ENCODE assay signal across 31 cellular contexts in genomic region chr1:234479866-234480265, GRCh38. TPM values are rescaled to one million over a fixed set of nuclear protein-coding genes. Genes with fewer than 3 reads are reported as not detected.
DNase-seq lines count a peak whose midpoint lies in the region; ATAC-seq, FAIRE-seq and TF ChIP-seq lines count a peak whose summit lies in the region.
"Had no signal": no experiment of that assay in that cellular context is flagged by ENCODE, and none has a peak within 500 bp of the region (broad histone marks: within the 10 kb centered on the region; RNA-seq: fewer than 3 reads in every experiment).

No MANE protein-coding gene starts in this region.

- no peak overlapping the region for H3K27ac ChIP-seq in astrocyte (ENCODE audit: low read depth, low read length)
- no peak overlapping the region for H3K27ac ChIP-seq in neural progenitor cell
- no peak overlapping the region for H3K27ac ChIP-seq in heart right ventricle
- H3K27ac ChIP-seq: foreskin keratinocyte had no signal

- intact Hi-C loops in heart right ventricle (cut with DNase I) = loop anchor here in 2 of 10 donors (10.0 kb wide), 1 partner anchor 935 kb away; no protein-coding TSS in a partner anchor

- H3K4me2 ChIP-seq in astrocyte (ENCODE audit: low read length) (no peak overlapping the region), neural progenitor cell (no peak overlapping the region)

- H3F3A ChIP-seq in neural progenitor cell (ENCODE audit: low read depth) = peaks cover 5% of the 10 kb centered on the region

- H3K4me1 ChIP-seq in astrocyte (ENCODE audit: insufficient read depth, low read length) = peaks cover 5% of the 10 kb centered on the region
- H3K4me1 ChIP-seq in neural progenitor cell = peaks cover 21% of the 10 kb centered on the region
- H3K4me1 ChIP-seq in heart right ventricle = peaks cover 0 to 31% (median 11%) of the 10 kb centered on the region in 9 donors
- H3K4me1 ChIP-seq: foreskin keratinocyte had no signal

- peaks cover 6% of the 10 kb centered on the region for H3K9me3 Mint-ChIP-seq in activated CD4-positive, alpha-beta T cell treated with anti-CD3 and anti-CD28 coated beads, Interleukin-2, amount 10 ng/mL, durations not matched to agents 7 days and 5 days
- no peaks in the 10 kb centered on the region for H3K9me3 Mint-ChIP-seq in IgD-negative memory B cell
- no peaks in the 10 kb centered on the region for H3K9me3 Mint-ChIP-seq in astrocyte (ENCODE audit: unreplicated experiment)
- H3K9me3 Mint-ChIP-seq in neural progenitor cell = no peaks in the 10 kb centered on the region

- TF ChIP-seq CTCF in astrocyte (IDR thresholded peaks at IDR 0.05; ENCODE audit: insufficient read depth, low read depth, low read length) = no peak
- TF ChIP-seq CTCF in neural progenitor cell (IDR thresholded peaks at IDR 0.05) = no peak
- TF ChIP-seq CTCF in heart right ventricle (IDR thresholded peaks at IDR 0.05) = no peak

- peaks cover 37% of the 10 kb centered on the region for H3K4me1 Mint-ChIP-seq in activated CD4-positive, alpha-beta T cell treated with anti-CD3 and anti-CD28 coated beads, Interleukin-2, amount 10 ng/mL, durations not matched to agents 7 days and 5 days
- H3K4me1 Mint-ChIP-seq in IgD-negative memory B cell = peaks cover 16 to 30% (median 20%) of the 10 kb centered on the region in 3 donors
- peaks cover 5% of the 10 kb centered on the region for H3K4me1 Mint-ChIP-seq in astrocyte (ENCODE audit: low read depth, unreplicated experiment)
- H3K4me1 Mint-ChIP-seq in neural progenitor cell = peaks cover 14% of the 10 kb centered on the region

- ATAC-seq in heart right ventricle = no peak
- no peak for ATAC-seq in HG03432 (IDR thresholded peaks at IDR 0.05; ENCODE audit: unreplicated experiment)
- no peak for ATAC-seq in GM18868 (IDR thresholded peaks at IDR 0.05; ENCODE audit: unreplicated experiment)
- ATAC-seq: foreskin keratinocyte, PC-3 had no signal

- peaks cover 6% of the 10 kb centered on the region for H3K36me3 Mint-ChIP-seq in activated CD4-positive, alpha-beta T cell treated with anti-CD3 and anti-CD28 coated beads, Interleukin-2, amount 10 ng/mL, durations not matched to agents 7 days and 5 days (ENCODE audit: low read depth)
- H3K36me3 Mint-ChIP-seq in IgD-negative memory B cell (peaks cover 6% of the 10 kb centered on the region), astrocyte (ENCODE audit: low read depth, unreplicated experiment) (no peaks in the 10 kb centered on the region), neural progenitor cell (no peaks in the 10 kb centered on the region)
- H3K36me3 Mint-ChIP-seq: CD14-positive monocyte had no signal

- POLR2A ChIA-PET in activated CD4-positive, alpha-beta T cell treated with anti-CD3 and anti-CD28 coated beads, Interleukin-2, amount 10 ng/mL, durations not matched to agents 7 days and 5 days (lab: Charles Lee) = no interaction called here

- H3K79me2 ChIP-seq in astrocyte (ENCODE audit: insufficient read depth, low read length) (peaks cover 22% of the 10 kb centered on the region), neural progenitor cell (ENCODE audit: low read depth) (peaks cover 32% of the 10 kb centered on the region)

- H2AFZ ChIP-seq in astrocyte (ENCODE audit: low read depth, low read length) (no peak overlapping the region), neural progenitor cell (replicated peaks) (no peak overlapping the region)

- H3K9me3 ChIP-seq in astrocyte (ENCODE audit: insufficient read depth, low read depth, low read length) (no peaks in the 10 kb centered on the region), neural progenitor cell (ENCODE audit: low read depth) (no peaks in the 10 kb centered on the region), heart right ventricle (no peaks in the 10 kb centered on the region)
- H3K9me3 ChIP-seq: adrenal gland, esophagus squamous epithelium, right atrium auricular region, suprapubic skin had no signal

- no peak for FAIRE-seq in astrocyte (lab: Jason Lieb, UNC)
- FAIRE-seq: kidney had no signal

- no peak overlapping the region for H3K9ac ChIP-seq in astrocyte (ENCODE audit: low read length)
- no peak overlapping the region for H3K9ac ChIP-seq in neural progenitor cell

- peak overlapping the region; percentile 67 for H3K4me3 Mint-ChIP-seq in activated CD4-positive, alpha-beta T cell treated with anti-CD3 and anti-CD28 coated beads, Interleukin-2, amount 10 ng/mL, durations not matched to agents 7 days and 5 days
- peak overlapping the region; percentile 75 to 92 (median 76) for H3K4me3 Mint-ChIP-seq in IgD-negative memory B cell
- peak overlapping the region; percentile 77 for H3K4me3 Mint-ChIP-seq in astrocyte (ENCODE audit: unreplicated experiment)
- peak overlapping the region; percentile 85 for H3K4me3 Mint-ChIP-seq in neural progenitor cell

- H3K27me3 ChIP-seq in astrocyte (ENCODE audit: insufficient read depth, low read length) (no peaks in the 10 kb centered on the region), neural progenitor cell (peaks cover 18% of the 10 kb centered on the region), heart right ventricle (peaks cover 0 to 6% (median 0%) of the 10 kb centered on the region in 7 donors)
- H3K27me3 ChIP-seq: adrenal gland, dorsolateral prefrontal cortex, foreskin keratinocyte, right atrium auricular region, suprapubic skin had no signal

- H4K20me1 ChIP-seq in astrocyte (ENCODE audit: insufficient read depth, low read length) = peaks cover 22% of the 10 kb centered on the region
- H4K20me1 ChIP-seq in neural progenitor cell (ENCODE audit: low read depth) = peaks cover 18% of the 10 kb centered on the region

- H3K36me3 ChIP-seq in astrocyte (ENCODE audit: insufficient read depth, low read length) = no peaks in the 10 kb centered on the region
- no peaks in the 10 kb centered on the region for H3K36me3 ChIP-seq in neural progenitor cell
- H3K36me3 ChIP-seq in heart right ventricle = no peaks in the 10 kb centered on the region
- H3K36me3 ChIP-seq: adrenal gland, esophagus squamous epithelium, right atrium auricular region, suprapubic skin had no signal

- 76 to 79% methylated on average over 2 of the region's 2 CpGs for WGBS in heart right ventricle, 2 donors

- H3K27me3 Mint-ChIP-seq in activated CD4-positive, alpha-beta T cell treated with anti-CD3 and anti-CD28 coated beads, Interleukin-2, amount 10 ng/mL, durations not matched to agents 7 days and 5 days = peaks cover 18% of the 10 kb centered on the region
- peaks cover 4% of the 10 kb centered on the region for H3K27me3 Mint-ChIP-seq in IgD-negative memory B cell
- peaks cover 13% of the 10 kb centered on the region for H3K27me3 Mint-ChIP-seq in astrocyte (ENCODE audit: low read depth, unreplicated experiment)
- peaks cover 2% of the 10 kb centered on the region for H3K27me3 Mint-ChIP-seq in neural progenitor cell (ENCODE audit: insufficient read depth, low read depth)

- no peak overlapping the region for H3K4me3 ChIP-seq in astrocyte (ENCODE audit: insufficient read depth, low read depth, low read length)
- no peak overlapping the region for H3K4me3 ChIP-seq in neural progenitor cell
- no peak overlapping the region for H3K4me3 ChIP-seq in heart right ventricle

- DNase-seq in activated CD4-positive, alpha-beta T cell treated with anti-CD3 and anti-CD28 coated beads, Interleukin-2, amount 10 ng/mL, durations not matched to agents 7 days and 5 days = no peak
- no peak for DNase-seq in activated CD4-positive, alpha-beta T cell treated with anti-CD3 and anti-CD28 coated beads for 1 hour
- DNase-seq in astrocyte (ENCODE audit: low read depth) (no peak), neural progenitor cell (ENCODE audit: low spot score) (no peak), heart right ventricle (no peak)
- DNase-seq: 8988T; activated CD4-positive, CD25-positive, alpha-beta regulatory T cell treated with anti-CD3 and anti-CD28 coated beads, Interleukin-2, amount 50 U/mL, for 72 hours; activated CD8-positive, alpha-beta memory T cell treated with anti-CD3 and anti-CD28 coated beads for 24 hours; activated gamma-delta T cell; activated T-cell treated with anti-CD3 and anti-CD28 coated beads for 4 hours; adrenal gland; dorsolateral prefrontal cortex; EL; esophagus squamous epithelium; foreskin keratinocyte; kidney; midbrain; NCI-H1417 treated with DMSO at 0.1 percent for 48 hours; NCI-H2081 treated with DMSO at 0.1 percent for 48 hours; NCI-H226; NCI-H526 treated with DMSO at 0.1 percent for 48 hours; NK-92 treated with Interleukin-12 subunit alpha and Interleukin-12 subunit beta, amount 100 ng/mL, for 24 hours; PC-3; stimulated activated CD4-positive, alpha-beta T cell treated with anti-CD3 and anti-CD28 coated beads, Interleukin-1b, Interleukin-23, amount 100 ng/mL, for 48 hours; stimulated activated naive CD4-positive, alpha-beta T cell treated with Interleukin-2 at 50 U/mL for 16 hours had no signal

- no peak overlapping the region for H3K27ac Mint-ChIP-seq in activated CD4-positive, alpha-beta T cell treated with anti-CD3 and anti-CD28 coated beads, Interleukin-2, amount 10 ng/mL, durations not matched to agents 7 days and 5 days
- H3K27ac Mint-ChIP-seq in IgD-negative memory B cell (peak overlapping the region in 1 of 3 donors; percentile 20), astrocyte (ENCODE audit: unreplicated experiment) (no peak overlapping the region), neural progenitor cell (no peak overlapping the region)
- H3K27ac Mint-ChIP-seq: CD14-positive monocyte had no signal

- CTCF ChIA-PET in activated CD4-positive, alpha-beta T cell treated with anti-CD3 and anti-CD28 coated beads, Interleukin-2, amount 10 ng/mL, durations not matched to agents 7 days and 5 days (lab: Charles Lee) = interaction anchor here (0.6 to 1.2 kb wide), 3 partner anchors 605 to 812 kb away, joined by 3 read pairs; no protein-coding TSS in a partner anchor

RNA-seq across cellular contexts. Expression of gene TARBP1, which starts 0.9 kb away (rescaled TPM):
- total RNA-seq in activated CD4-positive, alpha-beta T cell treated with anti-CD3 and anti-CD28 coated beads, Interleukin-2, amount 10 ng/mL, durations not matched to agents 7 days and 5 days = 10 to 100 TPM; 31.3 to 33.2 TPM
- polyA plus RNA-seq in IgD-negative memory B cell (7.9 TPM), heart right ventricle (10 to 100 TPM in 1 of 2 donors, 1 to 10 TPM in 1; 4.6 to 49.9 TPM)
- total RNA-seq in astrocyte (15.9 and 17.8 TPM in 2 replicates), neural progenitor cell (ENCODE audit: low replicate concordance) (60.1 and 99.0 TPM in 2 replicates), heart right ventricle (10 to 100 TPM in 3 of 10 donors, 1 to 10 TPM in 7; 6.9 to 11.7 (median 9.0) TPM)
